In genomic region chr9:92265159-92265558, GRCh38 we compare ENCODE assay signal across 19 cellular contexts. TPM values are rescaled to one million over a fixed set of nuclear protein-coding genes. Genes with fewer than 3 reads are reported as not detected.
DNase-seq lines count a peak whose midpoint lies in the region; ATAC-seq, FAIRE-seq and TF ChIP-seq lines count a peak whose summit lies in the region.
"Had no signal": no experiment of that assay in that cellular context is flagged by ENCODE, and none has a peak within 500 bp of the region (broad histone marks: within the 10 kb centered on the region; RNA-seq: fewer than 3 reads in every experiment).

No MANE protein-coding gene starts in this region.

- no peaks in the 10 kb centered on the region for H3K9me3 ChIP-seq in RWPE2 (ENCODE audit: severe bottlenecking)
- H3K9me3 ChIP-seq: esophagus squamous epithelium, left lung, ovary had no signal

- intact Hi-C loops in sciatic nerve (cut with DNase I), result no loop called here
- intact Hi-C loops in left ventricle myocardium superior (cut with micrococcal nuclease), result no loop called here

- TF ChIP-seq CTCF in RWPE2 (IDR thresholded peaks at IDR 0.05; ENCODE audit: poor library complexity, severe bottlenecking) (no peak), fibroblast of villous mesenchyme (IDR thresholded peaks at IDR 0.05; ENCODE audit: insufficient read depth, low read depth, low read length) (no peak)

- no peaks in the 10 kb centered on the region for H3K4me1 ChIP-seq in RWPE2 (ENCODE audit: insufficient read depth, poor library complexity, severe bottlenecking)
- H3K4me1 ChIP-seq: esophagus squamous epithelium, left lung had no signal

- no peak overlapping the region for H3K27ac ChIP-seq in RWPE2 (ENCODE audit: poor library complexity, severe bottlenecking)
- H3K27ac ChIP-seq: esophagus squamous epithelium, left lung, ovary, RWPE1, skin epidermis had no signal

- peak; percentile 60 for DNase-seq in AG08395 (ENCODE audit: low spot score)
- no peak for DNase-seq in H54 (ENCODE audit: insufficient read length, low spot score)
- no peak for DNase-seq in RWPE2 (ENCODE audit: low spot score)
- peak; percentile 40 for DNase-seq in fibroblast of villous mesenchyme (ENCODE audit: low read depth)
- no peak for DNase-seq in C1 segment of cervical spinal cord (lab: John Stamatoyannopoulos, UW)
- DNase-seq in sciatic nerve (ENCODE audit: low spot score), result no peak
- DNase-seq in left ventricle myocardium superior, result no peak
- DNase-seq: activated CD8-positive, alpha-beta memory T cell treated with anti-CD3 and anti-CD28 coated beads, Interleukin-2, amount 10 ng/mL, durations not matched to agents 7 days and 5 days; dorsolateral prefrontal cortex; esophagus squamous epithelium; left lung; NCI-H2029 treated with DMSO at 0.1 percent for 48 hours; NCI-H82; ovary; T-helper 1 cell had no signal

- H3K27me3 ChIP-seq in RWPE2 (ENCODE audit: insufficient read depth, poor library complexity, severe bottlenecking), result no peaks in the 10 kb centered on the region
- H3K27me3 ChIP-seq: dorsolateral prefrontal cortex, esophagus squamous epithelium, left lung, ovary had no signal

- no peak for TF ChIP-seq POLR2A in H54 (IDR thresholded peaks at IDR 0.05; ENCODE audit: low read depth, low read length)

- H3K36me3 ChIP-seq in RWPE2 (ENCODE audit: low read depth), result peaks cover 100% of the 10 kb centered on the region
- H3K36me3 ChIP-seq: ovary had no signal

- ATAC-seq in RWPE2 (ENCODE audit: low read depth) (peak; percentile 50; the same call in 1 of the 3 replicates), sciatic nerve (no peak), left ventricle myocardium superior (no peak), HG02938 (IDR thresholded peaks at IDR 0.05; ENCODE audit: unreplicated experiment) (no peak)
- ATAC-seq: activated CD8-positive, alpha-beta memory T cell treated with anti-CD3 and anti-CD28 coated beads, Interleukin-2, amount 10 ng/mL, durations not matched to agents 7 days and 5 days; left lung had no signal

- peak; percentile 57 for FAIRE-seq in H54 (lab: Jason Lieb, UNC)
- FAIRE-seq: GM19239 had no signal

- H3K4me3 ChIP-seq in RWPE2 (ENCODE audit: severe bottlenecking) (no peak overlapping the region), fibroblast of villous mesenchyme (ENCODE audit: low read depth, low read length) (no peak overlapping the region)
- H3K4me3 ChIP-seq: dorsolateral prefrontal cortex, esophagus squamous epithelium, left lung, ovary, skin epidermis had no signal

RNA-seq across cellular contexts. Expression of gene IARS1, which starts 28.3 kb away (rescaled TPM):
- total RNA-seq in fibroblast of villous mesenchyme, result 377 and 457 TPM in 2 replicates
- 69.5 TPM for total RNA-seq in sciatic nerve
- total RNA-seq in left ventricle myocardium superior, result 55.6 TPM

RNA-seq across cellular contexts. Expression of gene NOL8, which starts 60.0 kb away (rescaled TPM):
- total RNA-seq in fibroblast of villous mesenchyme (24.2 and 25.4 TPM in 2 replicates), sciatic nerve (53.0 TPM), left ventricle myocardium superior (13.1 TPM)

Comparison
In these comparisons a context has a peak if more than half of its experiments do, and no peak if none do; other contexts are left out.
1. DNase-seq: peak in AG08395 (single experiment) and fibroblast of villous mesenchyme (single experiment); none in H54 (single experiment), RWPE2 (single experiment), C1 segment of cervical spinal cord (0 of 14), sciatic nerve (single experiment) and left ventricle myocardium superior (single experiment).